6 cellular contexts compared by ENCODE assay signal in the genomic region with DNA sequence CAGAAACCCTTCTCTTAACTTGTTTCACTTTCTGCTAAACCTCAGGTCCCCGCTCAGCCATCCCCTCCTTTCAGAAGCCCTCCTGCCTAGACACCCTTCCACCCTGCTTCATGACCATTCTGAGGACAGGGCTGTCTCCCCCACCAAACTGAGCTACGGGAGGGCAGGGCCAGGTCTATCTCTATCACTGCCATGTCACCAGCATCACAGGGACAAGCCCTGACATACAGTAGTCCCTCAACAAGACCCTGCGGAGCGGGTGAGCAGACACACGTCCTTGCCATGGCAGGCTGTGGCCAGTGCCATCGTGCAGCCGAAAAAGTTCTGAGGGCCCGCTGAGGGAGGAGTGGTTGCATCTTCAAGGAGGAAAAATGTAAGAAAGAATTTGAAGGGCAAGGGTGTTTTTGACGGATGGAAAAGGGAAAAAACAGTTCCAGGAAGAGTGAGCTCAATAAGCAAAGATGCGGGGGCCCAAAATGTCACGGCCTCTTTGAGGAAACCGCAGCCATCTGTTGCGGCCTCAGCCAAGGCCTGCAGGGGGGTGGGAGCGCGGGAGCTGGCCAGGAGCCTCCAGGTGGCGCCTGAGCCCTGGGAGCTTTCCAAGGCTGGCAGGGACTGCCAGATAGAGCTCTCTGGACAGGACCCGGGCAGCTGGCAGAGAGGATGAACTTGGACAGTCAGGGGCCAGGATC. TPM values are rescaled to one million over a fixed set of nuclear protein-coding genes. Genes with fewer than 3 reads are reported as not detected.
DNase-seq lines count a peak whose midpoint lies in the region; ATAC-seq, FAIRE-seq and TF ChIP-seq lines count a peak whose summit lies in the region.

No MANE protein-coding gene starts in this region.

- no peak for FAIRE-seq in HTR-8/SVneo (lab: Jason Lieb, UNC)

- no peaks in the 10 kb centered on the region for H3K9me3 Mint-ChIP-seq in type B pancreatic cell

- peaks cover 3% of the 10 kb centered on the region for H3K27me3 Mint-ChIP-seq in type B pancreatic cell

- no peaks in the 10 kb centered on the region for H3K27me3 ChIP-seq in heart right ventricle

- H3K36me3 ChIP-seq in heart right ventricle: no peaks in the 10 kb centered on the region

- intact Hi-C loops in heart right ventricle (cut with DNase I): loop anchor here in 2 of 10 donors (1.0 to 5.0 kb wide), 2 partner anchors 45 to 46 kb away; partner anchors contain the start of gene DACT3 (in 2 of the 2)

- DNase-seq in AG09319 (ENCODE audit: extremely low read depth, low read depth) (no peak), HTR-8/SVneo (ENCODE audit: insufficient read length, low spot score) (peak; percentile 73), UCSD-AML1 (lab: John Stamatoyannopoulos, UW; ENCODE audit: unreplicated experiment) (peak; percentile 90), heart right ventricle (peak in 1 of 2 donors; percentile 71), type B pancreatic cell (ENCODE audit: extremely low spot score, unreplicated experiment) (no peak)

- 31 to 33% methylated on average over 17 of the region's 17 CpGs for WGBS in heart right ventricle, 2 donors

- ATAC-seq in heart right ventricle: peak in 7 of 8 donors; percentile 32 to 64 (median 45)
- no peak for ATAC-seq in GM21390 (IDR thresholded peaks at IDR 0.05; ENCODE audit: unreplicated experiment)

- peaks cover 17% of the 10 kb centered on the region for H3K4me1 Mint-ChIP-seq in type B pancreatic cell (ENCODE audit: unreplicated experiment)

- H3K4me3 ChIP-seq in heart right ventricle: no peak overlapping the region

- H3K36me3 Mint-ChIP-seq in type B pancreatic cell: no peaks in the 10 kb centered on the region

- H3K27ac ChIP-seq in heart right ventricle: peak overlapping the region in 6 of 10 donors; percentile 11 to 53 (median 39)

- H3K27ac Mint-ChIP-seq in type B pancreatic cell: peak overlapping the region; percentile 40

- peak overlapping the region; percentile 43 for H3K4me3 Mint-ChIP-seq in type B pancreatic cell

- no peaks in the 10 kb centered on the region for H3K9me3 ChIP-seq in heart right ventricle

- TF ChIP-seq CTCF in AG09319 (IDR thresholded peaks at IDR 0.05; ENCODE audit: low read depth, low read length) (peak; percentile 33), heart right ventricle (IDR thresholded peaks at IDR 0.05) (peak in 7 of 9 donors; percentile 35 to 56 (median 45)), type B pancreatic cell (conservative IDR thresholded peaks at IDR 0.05) (peak; percentile 68)

- H3K4me1 ChIP-seq in heart right ventricle: peaks cover 20 to 68% (median 52%) of the 10 kb centered on the region in 9 donors

RNA-seq across cellular contexts. Expression of gene PTGIR, which starts 8.1 kb away (rescaled TPM):
- total RNA-seq in heart right ventricle (10 to 100 TPM in 1 of 10 donors, 1 to 10 TPM in 9; 1.4 to 13.7 (median 2.6) TPM), type B pancreatic cell (ENCODE audit: low replicate concordance) (0.46 TPM in 1 of 2 replicates, not detected in the other)
- polyA plus RNA-seq in heart right ventricle: 1 to 10 TPM; 5.5 to 8.5 TPM

RNA-seq across cellular contexts. Expression of gene CALM3, which starts 15.6 kb away (rescaled TPM):
- total RNA-seq in heart right ventricle: 100 to 1,000 TPM; 214 to 488 (median 287) TPM
- polyA plus RNA-seq in heart right ventricle: 100 to 1,000 TPM; 304 to 370 TPM
- 315 and 335 TPM in 2 replicates for total RNA-seq in type B pancreatic cell (ENCODE audit: low replicate concordance)

RNA-seq across cellular contexts. Expression of gene GNG8, which starts 19.2 kb away (rescaled TPM):
- 1 to 10 TPM in 2 of 10 donors, not detected in 8; 1.9 to 5.9 TPM for total RNA-seq in heart right ventricle
- not detected for polyA plus RNA-seq in heart right ventricle
- total RNA-seq in type B pancreatic cell (ENCODE audit: low replicate concordance): 2.4 TPM in 1 of 2 replicates, not detected in the other

RNA-seq across cellular contexts. Expression of gene DACT3, which starts 44.2 kb away (rescaled TPM):
- total RNA-seq in heart right ventricle (10 to 100 TPM in 7 of 10 donors, 1 to 10 TPM in 3; 6.9 to 29.3 (median 14.9) TPM), type B pancreatic cell (ENCODE audit: low replicate concordance) (1.3 and 24.5 TPM in 2 replicates)
- polyA plus RNA-seq in heart right ventricle: 1 to 10 TPM; 3.9 to 5.0 TPM

Comparison
In these comparisons a context has a peak if more than half of its experiments do, and no peak if none do; other contexts are left out.
1. DNase-seq: peak in HTR-8/SVneo (single experiment) and UCSD-AML1 (single experiment); none in AG09319 (single experiment) and type B pancreatic cell (single experiment).
2. Peak in every context shown above with its lines, with median percentiles within 50 percentile points of each other: CTCF ChIP-seq.